ENCODE assay signal across 16 cellular contexts in the genomic region with DNA sequence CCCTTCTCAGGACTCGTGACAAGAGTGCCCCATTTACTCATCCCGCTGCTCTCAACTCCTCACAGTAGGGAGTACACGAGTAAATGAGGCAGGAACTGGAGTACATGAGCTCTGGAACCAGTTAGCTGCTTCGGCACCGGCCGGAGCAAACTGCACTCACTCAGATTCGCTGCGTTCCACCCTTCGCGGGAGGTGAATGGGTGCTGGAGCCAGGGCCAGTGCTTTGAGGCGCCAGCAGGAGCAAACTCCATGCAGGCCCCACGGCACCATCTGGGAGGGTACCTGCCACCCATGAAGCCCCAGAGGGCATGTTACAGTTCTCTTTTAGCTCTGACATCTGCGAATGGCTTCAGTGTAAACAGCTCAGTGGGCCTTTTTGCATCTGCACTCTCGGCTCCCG.
"Had no signal": no experiment of that assay in that cellular context is flagged by ENCODE, and none has a peak within 500 bp of the region (broad histone marks: within the 10 kb centered on the region; RNA-seq: fewer than 3 reads in every experiment).

No MANE protein-coding gene starts in this region.

- DNase-seq: activated CD4-positive, alpha-beta memory T cell treated with anti-CD3 and anti-CD28 coated beads, Interleukin-2, amount 10 ng/mL, durations not matched to agents 7 days and 5 days; activated CD4-positive, alpha-beta T cell treated with anti-CD3 and anti-CD28 coated beads for 36 hours; activated naive CD8-positive, alpha-beta T cell treated with anti-CD3 and anti-CD28 coated beads, Interleukin-2, amount 50 U/mL, for 24 hours; colonic mucosa; effector CD4-positive, alpha-beta T cell; foreskin melanocyte; heart right ventricle; midbrain; naive B cell; nucleus accumbens; stimulated activated CD4-positive, alpha-beta T cell treated with anti-CD3 and anti-CD28 coated beads, Interleukin-2, amount 100 ng/mL, for 48 hours; stimulated activated naive CD8-positive, alpha-beta T cell treated with anti-CD3 and anti-CD28 coated beads, Interleukin-15, amount 100 ng/mL, for 72 hours; T-helper 9 cell had no signal

- H3K9me3 ChIP-seq: colonic mucosa, psoas muscle, thoracic aorta had no signal

- H3K4me3 ChIP-seq: cardiac muscle cell, colonic mucosa, heart right ventricle, psoas muscle, thoracic aorta had no signal

- H3K4me1 ChIP-seq: colonic mucosa, heart right ventricle, psoas muscle had no signal

- H3K27me3 ChIP-seq: cardiac muscle cell, colonic mucosa, heart right ventricle had no signal

- H3K36me3 ChIP-seq: cardiac muscle cell, colonic mucosa, heart right ventricle, thoracic aorta had no signal

- ATAC-seq: activated CD4-positive, alpha-beta T cell treated with anti-CD3 and anti-CD28 coated beads for 36 hours; activated naive CD8-positive, alpha-beta T cell treated with anti-CD3 and anti-CD28 coated beads, Interleukin-2, amount 50 U/mL, for 24 hours; heart right ventricle; psoas muscle; stimulated activated naive CD8-positive, alpha-beta T cell treated with anti-CD3 and anti-CD28 coated beads, Interleukin-15, amount 100 ng/mL, for 72 hours had no signal

- H3K27ac ChIP-seq: cardiac muscle cell, colonic mucosa, heart right ventricle, psoas muscle, thoracic aorta had no signal
